In genomic region chr20:53069121-53069520, GRCh38 we compare ENCODE assay signal across 18 cellular contexts.
DNase-seq lines count a peak whose midpoint lies in the region; ATAC-seq and TF ChIP-seq lines count a peak whose summit lies in the region.
"Had no signal": no experiment of that assay in that cellular context is flagged by ENCODE, and none has a peak within 500 bp of the region (broad histone marks: within the 10 kb centered on the region; RNA-seq: fewer than 3 reads in every experiment).

No MANE protein-coding gene starts in this region.

- H3K27ac Mint-ChIP-seq in activated T-cell treated with anti-CD3 and anti-CD28 coated beads, Interleukin-2, amount 50 U/mL, for 72 hours: peak overlapping the region; percentile 97
- peak overlapping the region; percentile 49 for H3K27ac Mint-ChIP-seq in activated T-helper 1 cell treated with anti-CD3 and anti-CD28 coated beads, Interleukin-12 subunit alpha, Interleukin-12 subunit beta, Interleukin-2, Interleukin-4 antibody, amounts not matched to agents 30 ng/mL and 10 ng/mL and 1 ng/mL, durations not matched to agents 14 hours and 24 hours and 36 hours
- peak overlapping the region; percentile 86 for H3K27ac Mint-ChIP-seq in nephron progenitor cell
- H3K27ac Mint-ChIP-seq: B cell, IgD-negative memory B cell had no signal

- intact Hi-C loops in activated T-helper 1 cell treated with anti-CD3 and anti-CD28 coated beads, Interleukin-12 subunit alpha, Interleukin-12 subunit beta, Interleukin-2, Interleukin-4 antibody, amounts not matched to agents 30 ng/mL and 10 ng/mL and 1 ng/mL, durations not matched to agents 14 hours and 24 hours and 36 hours (cut with micrococcal nuclease): no loop called here

- H3K27me3 Mint-ChIP-seq in activated T-cell treated with anti-CD3 and anti-CD28 coated beads, Interleukin-2, amount 50 U/mL, for 72 hours (ENCODE audit: low read depth): no peaks in the 10 kb centered on the region
- peaks cover 2% of the 10 kb centered on the region for H3K27me3 Mint-ChIP-seq in activated T-helper 1 cell treated with anti-CD3 and anti-CD28 coated beads, Interleukin-12 subunit alpha, Interleukin-12 subunit beta, Interleukin-2, Interleukin-4 antibody, amounts not matched to agents 30 ng/mL and 10 ng/mL and 1 ng/mL, durations not matched to agents 14 hours and 24 hours and 36 hours (ENCODE audit: insufficient read depth)
- peaks cover 4% of the 10 kb centered on the region for H3K27me3 Mint-ChIP-seq in nephron progenitor cell (ENCODE audit: low read depth, poor library complexity)

- peaks cover 50% of the 10 kb centered on the region for H3K4me1 Mint-ChIP-seq in activated T-cell treated with anti-CD3 and anti-CD28 coated beads, Interleukin-2, amount 50 U/mL, for 72 hours (ENCODE audit: low read depth)
- H3K4me1 Mint-ChIP-seq in activated T-helper 1 cell treated with anti-CD3 and anti-CD28 coated beads, Interleukin-12 subunit alpha, Interleukin-12 subunit beta, Interleukin-2, Interleukin-4 antibody, amounts not matched to agents 30 ng/mL and 10 ng/mL and 1 ng/mL, durations not matched to agents 14 hours and 24 hours and 36 hours (ENCODE audit: low read depth): peaks cover 55% of the 10 kb centered on the region
- peaks cover 56% of the 10 kb centered on the region for H3K4me1 Mint-ChIP-seq in nephron progenitor cell

- no peak for DNase-seq in activated T-cell treated with anti-CD3 and anti-CD28 coated beads, Interleukin-2, amount 50 U/mL, for 72 hours
- no peak for DNase-seq in activated T-cell treated with anti-CD3 and anti-CD28 coated beads, Interleukin-2, amount 50 U/mL, for 48 hours
- DNase-seq in NCI-H524 treated with DMSO at 0.1 percent for 48 hours (lab: John Stamatoyannopoulos, UW) (peak; percentile 76), nephron progenitor cell (peak; percentile 23), epidermal melanocyte (ENCODE audit: insufficient read length, low spot score) (no peak), SHP77 (lab: John Stamatoyannopoulos, UW) (no peak)
- DNase-seq in activated T-helper 1 cell treated with anti-CD3 and anti-CD28 coated beads, Interleukin-12 subunit alpha, Interleukin-12 subunit beta, Interleukin-2, Interleukin-4 antibody, amounts not matched to agents 30 ng/mL and 10 ng/mL and 1 ng/mL, durations not matched to agents 14 hours and 24 hours and 36 hours (ENCODE audit: low spot score): no peak
- DNase-seq: DMS79 treated with DMSO at 0.1 percent for 48 hours, NCI-H1105, NCI-H146, NCI-H2029 treated with DMSO at 0.1 percent for 48 hours, NCI-H226, NCI-H526 treated with DMSO at 0.1 percent for 48 hours had no signal

- ATAC-seq in activated T-cell treated with anti-CD3 and anti-CD28 coated beads, Interleukin-2, amount 50 U/mL, for 72 hours (replicated peaks in 1 of 2): no peak
- ATAC-seq in HG03342 (IDR thresholded peaks at IDR 0.05; ENCODE audit: unreplicated experiment): no peak
- ATAC-seq: A549, Panc1 had no signal

- no peak overlapping the region for H3K4me3 Mint-ChIP-seq in activated T-cell treated with anti-CD3 and anti-CD28 coated beads, Interleukin-2, amount 50 U/mL, for 72 hours
- no peak overlapping the region for H3K4me3 Mint-ChIP-seq in activated T-helper 1 cell treated with anti-CD3 and anti-CD28 coated beads, Interleukin-12 subunit alpha, Interleukin-12 subunit beta, Interleukin-2, Interleukin-4 antibody, amounts not matched to agents 30 ng/mL and 10 ng/mL and 1 ng/mL, durations not matched to agents 14 hours and 24 hours and 36 hours
- peak overlapping the region; percentile 4 for H3K4me3 Mint-ChIP-seq in nephron progenitor cell
- H3K4me3 Mint-ChIP-seq: B cell, IgD-negative memory B cell had no signal

- H3K36me3 Mint-ChIP-seq in activated T-cell treated with anti-CD3 and anti-CD28 coated beads, Interleukin-2, amount 50 U/mL, for 72 hours (ENCODE audit: insufficient read depth in 2 of 2): peaks cover 16 to 17% of the 10 kb centered on the region in 2 donors
- peaks cover 24% of the 10 kb centered on the region for H3K36me3 Mint-ChIP-seq in activated T-helper 1 cell treated with anti-CD3 and anti-CD28 coated beads, Interleukin-12 subunit alpha, Interleukin-12 subunit beta, Interleukin-2, Interleukin-4 antibody, amounts not matched to agents 30 ng/mL and 10 ng/mL and 1 ng/mL, durations not matched to agents 14 hours and 24 hours and 36 hours (ENCODE audit: low read depth)
- peaks cover 48% of the 10 kb centered on the region for H3K36me3 Mint-ChIP-seq in nephron progenitor cell (ENCODE audit: low read depth)
- H3K36me3 Mint-ChIP-seq: IgD-negative memory B cell had no signal

- H3K9me3 Mint-ChIP-seq in activated T-cell treated with anti-CD3 and anti-CD28 coated beads, Interleukin-2, amount 50 U/mL, for 72 hours: peaks cover 10 to 11% of the 10 kb centered on the region in 2 donors
- peaks cover 15% of the 10 kb centered on the region for H3K9me3 Mint-ChIP-seq in activated T-helper 1 cell treated with anti-CD3 and anti-CD28 coated beads, Interleukin-12 subunit alpha, Interleukin-12 subunit beta, Interleukin-2, Interleukin-4 antibody, amounts not matched to agents 30 ng/mL and 10 ng/mL and 1 ng/mL, durations not matched to agents 14 hours and 24 hours and 36 hours
- H3K9me3 Mint-ChIP-seq in nephron progenitor cell: peaks cover 23% of the 10 kb centered on the region

- no peak for TF ChIP-seq CTCF in nephron progenitor cell (IDR thresholded peaks at IDR 0.05)

Comparison
In these comparisons a context has a peak if more than half of its experiments do, and no peak if none do; other contexts are left out.
1. DNase-seq: peak in NCI-H524 treated with DMSO at 0.1 percent for 48 hours (single experiment) and nephron progenitor cell (single experiment); none in activated T-cell treated with anti-CD3 and anti-CD28 coated beads, Interleukin-2, amount 50 U/mL, for 72 hours (0 of 2), activated T-cell treated with anti-CD3 and anti-CD28 coated beads, Interleukin-2, amount 50 U/mL, for 48 hours (0 of 2), activated T-helper 1 cell treated with anti-CD3 and anti-CD28 coated beads, Interleukin-12 subunit alpha, Interleukin-12 subunit beta, Interleukin-2, Interleukin-4 antibody, amounts not matched to agents 30 ng/mL and 10 ng/mL and 1 ng/mL, durations not matched to agents 14 hours and 24 hours and 36 hours (single experiment), epidermal melanocyte (single experiment) and SHP77 (0 of 2).
2. Peak in every context shown above with its lines, with median percentiles within 50 percentile points of each other: H3K27ac Mint-ChIP-seq.